Comparison of ENCODE assay signal across 11 cellular contexts in genomic region chrX:40663880-40664630, GRCh38. TPM values are rescaled to one million over a fixed set of nuclear protein-coding genes. Genes with fewer than 3 reads are reported as not detected.
DNase-seq lines count a peak whose midpoint lies in the region; ATAC-seq and TF ChIP-seq lines count a peak whose summit lies in the region.
"Had no signal": no experiment of that assay in that cellular context is flagged by ENCODE, and none has a peak within 500 bp of the region (broad histone marks: within the 10 kb centered on the region; RNA-seq: fewer than 3 reads in every experiment).

No MANE protein-coding gene starts in this region.

- H3K4me3 Mint-ChIP-seq in neural crest cell = no peak overlapping the region

- no peak overlapping the region for H3K9ac ChIP-seq in OCI-LY3 (ENCODE audit: low read length)

- peak overlapping the region; percentile 49; the same call in 1 of the 2 replicates for H3K4me2 ChIP-seq in OCI-LY3 (ENCODE audit: low read length)

- no peak overlapping the region for H3K27ac Mint-ChIP-seq in neural crest cell (ENCODE audit: unreplicated experiment)

- TF ChIP-seq CTCF in OCI-LY3 (IDR thresholded peaks at IDR 0.05; ENCODE audit: low read depth, low read length) (peak; percentile 23; the same call in 1 of the 2 replicates), epithelial cell of esophagus (IDR thresholded peaks at IDR 0.05; ENCODE audit: insufficient read depth, low read depth, low read length, missing control alignments) (peak; percentile 16), neural crest cell (conservative IDR thresholded peaks at IDR 0.05) (peak; percentile 36)

- H3K4me3 ChIP-seq in OCI-LY3 (ENCODE audit: low read length) (no peak overlapping the region), epithelial cell of esophagus (ENCODE audit: low read length) (no peak overlapping the region)
- H3K4me3 ChIP-seq: SJCRH30 had no signal

- H3K27ac ChIP-seq in OCI-LY3 (ENCODE audit: low read length) = peak overlapping the region; percentile 45
- H3K27ac ChIP-seq: epithelial cell of prostate, SJCRH30 had no signal

- no peaks in the 10 kb centered on the region for H3K27me3 ChIP-seq in OCI-LY3 (ENCODE audit: low read depth, low read length)
- H3K27me3 ChIP-seq: SJCRH30 had no signal

- peaks cover 19% of the 10 kb centered on the region for H3K36me3 Mint-ChIP-seq in neural crest cell (ENCODE audit: low read depth)

- no peaks in the 10 kb centered on the region for H4K20me1 ChIP-seq in OCI-LY3 (ENCODE audit: insufficient read depth, low read length)

- peaks cover 2% of the 10 kb centered on the region; the same call in 1 of the 2 replicates for H3K79me2 ChIP-seq in OCI-LY3 (ENCODE audit: low read length)

- H3K9me3 ChIP-seq in OCI-LY3 (ENCODE audit: insufficient read depth, low read length) = no peaks in the 10 kb centered on the region
- H3K9me3 ChIP-seq: SJCRH30 had no signal

- DNase-seq in EH (ENCODE audit: low read depth) (peak; percentile 64), epithelial cell of esophagus (ENCODE audit: low read depth) (peak; percentile 1), neural crest cell (ENCODE audit: low read depth, low spot score) (no peak), NAMALWA (ENCODE audit: low spot score) (no peak), occipital lobe (lab: John Stamatoyannopoulos, UW) (no peak)
- DNase-seq: activated T-cell treated with anti-CD3 and anti-CD28 coated beads, Interleukin-2, amount 50 U/mL, for 48 hours had no signal

- H3K36me3 ChIP-seq in OCI-LY3 (replicated peaks; ENCODE audit: low read depth, low read length) = peaks cover 35% of the 10 kb centered on the region

- H3K4me1 Mint-ChIP-seq in neural crest cell = no peaks in the 10 kb centered on the region

- no peak for ATAC-seq in HG03439 (IDR thresholded peaks at IDR 0.05; ENCODE audit: unreplicated experiment)
- no peak for ATAC-seq in HG02852 (IDR thresholded peaks at IDR 0.05; ENCODE audit: unreplicated experiment)

- no peaks in the 10 kb centered on the region for H3K27me3 Mint-ChIP-seq in neural crest cell (ENCODE audit: low read depth)

- H3K9me3 Mint-ChIP-seq in neural crest cell = peaks cover 3% of the 10 kb centered on the region

- no peak overlapping the region for H2AFZ ChIP-seq in OCI-LY3 (ENCODE audit: low read depth, low read length)

- peaks cover 45% of the 10 kb centered on the region for H3K4me1 ChIP-seq in OCI-LY3 (ENCODE audit: low read length)
- H3K4me1 ChIP-seq: SJCRH30 had no signal

RNA-seq across cellular contexts. Expression of gene CXorf38, which starts 16.7 kb away (rescaled TPM):
- total RNA-seq in neural crest cell (7.1 and 7.8 TPM in 2 replicates), occipital lobe (10.6 TPM)

RNA-seq across cellular contexts. Expression of gene MPC1L, which starts 40.8 kb away (rescaled TPM):
- total RNA-seq in neural crest cell (not detected in 2 replicates), occipital lobe (not detected)
- total RNA-seq: SJCRH30 had no signal

Comparison
In these comparisons a context has a peak if more than half of its experiments do, and no peak if none do; other contexts are left out.
1. DNase-seq: peak in EH (single experiment) and epithelial cell of esophagus (single experiment); none in neural crest cell (single experiment), NAMALWA (single experiment) and occipital lobe (single experiment).
2. Peak in every context shown above with its lines, with median percentiles within 50 percentile points of each other: CTCF ChIP-seq.